8 cellular contexts compared by ENCODE assay signal in the genomic region with DNA sequence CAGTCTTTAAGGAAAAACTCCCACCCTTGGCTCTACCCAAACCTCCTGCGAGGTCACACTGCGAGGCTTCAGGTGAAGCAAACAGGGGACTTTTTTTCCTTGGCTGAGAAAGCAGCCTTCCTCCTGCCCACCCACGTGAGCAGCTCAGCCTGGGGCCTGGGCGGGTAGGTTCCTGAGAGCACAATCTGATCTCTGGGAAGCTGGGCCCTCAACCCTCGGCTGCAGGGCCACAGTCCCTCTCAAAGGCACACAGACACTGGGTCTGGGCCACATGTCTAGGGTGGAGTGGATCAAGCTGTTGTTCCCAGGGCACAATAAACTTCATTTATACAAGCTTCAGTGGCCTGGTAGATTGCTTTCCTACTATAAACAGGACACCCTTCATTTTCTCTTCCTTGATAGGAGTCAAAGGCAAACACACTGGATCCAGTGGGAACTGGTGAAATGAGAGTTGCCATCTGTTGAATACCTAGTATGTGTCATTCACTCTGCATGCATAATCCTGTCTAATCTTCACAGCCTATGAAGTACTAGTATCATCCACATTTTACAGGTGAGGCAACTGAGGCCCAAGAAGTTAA. TPM values are rescaled to one million over a fixed set of nuclear protein-coding genes. Genes with fewer than 3 reads are reported as not detected.
DNase-seq lines count a peak whose midpoint lies in the region; ATAC-seq and TF ChIP-seq lines count a peak whose summit lies in the region.

No MANE protein-coding gene starts in this region.

- DNase-seq in DND-41 (no peak), ecto neural progenitor cell (ENCODE audit: low spot score) (peak; percentile 49), neural crest cell (ENCODE audit: low read depth, low spot score) (no peak), NOMO-1 treated with DMSO at 0.1 percent for 48 hours (lab: John Stamatoyannopoulos, UW; ENCODE audit: unreplicated experiment) (no peak), HuH-7 (ENCODE audit: low spot score) (no peak)

- H3K36me3 ChIP-seq in DND-41 (ENCODE audit: insufficient read depth, low read length) (peaks cover 7% of the 10 kb centered on the region; the same call in 1 of the 2 replicates), OCI-LY1 (ENCODE audit: insufficient read depth, low read length) (peaks cover 10% of the 10 kb centered on the region)

- no peak overlapping the region for H3K9ac ChIP-seq in DND-41 (ENCODE audit: low read depth, low read length)
- H3K9ac ChIP-seq in OCI-LY1 (ENCODE audit: low read length), result peak overlapping the region; percentile 57; the same call in 1 of the 2 replicates

- H3K4me3 Mint-ChIP-seq in neural crest cell, result peak overlapping the region; percentile 22

- no peaks in the 10 kb centered on the region for H3F3A ChIP-seq in OCI-LY1 (ENCODE audit: insufficient read depth, low read length)

- H3K9me2 ChIP-seq in OCI-LY1 (ENCODE audit: low read depth, low read length), result no peaks in the 10 kb centered on the region

- peaks cover 83% of the 10 kb centered on the region for H4K20me1 ChIP-seq in DND-41 (ENCODE audit: insufficient read depth, low read length)
- no peaks in the 10 kb centered on the region for H4K20me1 ChIP-seq in OCI-LY1 (ENCODE audit: insufficient read depth, low read length)

- TF ChIP-seq CTCF in DND-41 (IDR thresholded peaks at IDR 0.05; ENCODE audit: borderline replicate concordance, extremely low read depth, low read length, poor library complexity, severe bottlenecking) (no peak), OCI-LY1 (IDR thresholded peaks at IDR 0.05; ENCODE audit: low read length) (no peak), neural crest cell (conservative IDR thresholded peaks at IDR 0.05) (no peak)

- H2AFZ ChIP-seq in DND-41 (ENCODE audit: low read depth, low read length), result no peak overlapping the region
- no peak overlapping the region for H2AFZ ChIP-seq in OCI-LY1 (ENCODE audit: low read length)

- H3K27ac Mint-ChIP-seq in neural crest cell (ENCODE audit: unreplicated experiment), result peak overlapping the region; percentile 50

- peaks cover 64% of the 10 kb centered on the region for H3K4me1 Mint-ChIP-seq in neural crest cell

- no peaks in the 10 kb centered on the region for H3K27me3 Mint-ChIP-seq in neural crest cell (ENCODE audit: low read depth)

- H3K27ac ChIP-seq in DND-41 (ENCODE audit: low read length) (peak overlapping the region; percentile 36; the same call in 1 of the 2 replicates), OCI-LY1 (ENCODE audit: low read depth, low read length, poor library complexity, severe bottlenecking) (peak overlapping the region; percentile 82)

- no peaks in the 10 kb centered on the region for H3K27me3 ChIP-seq in DND-41 (ENCODE audit: insufficient read depth, low read length, poor library complexity)
- H3K27me3 ChIP-seq in OCI-LY1 (ENCODE audit: insufficient read depth, low read length), result no peaks in the 10 kb centered on the region

- peaks cover 92% of the 10 kb centered on the region for H3K79me2 ChIP-seq in DND-41 (ENCODE audit: insufficient read depth, low read length)
- peaks cover 85% of the 10 kb centered on the region for H3K79me2 ChIP-seq in OCI-LY1 (ENCODE audit: insufficient read depth, low read length)

- no peaks in the 10 kb centered on the region for H3K9me3 Mint-ChIP-seq in neural crest cell

- H3K4me2 ChIP-seq in DND-41 (ENCODE audit: insufficient read depth, low read length) (no peak overlapping the region), OCI-LY1 (ENCODE audit: low read length) (peak overlapping the region; percentile 92)

- H3K36me3 Mint-ChIP-seq in neural crest cell (ENCODE audit: low read depth), result no peaks in the 10 kb centered on the region

- ATAC-seq in DND-41 (ENCODE audit: insufficient read depth, low read depth), result no peak
- ATAC-seq in HG03571 (IDR thresholded peaks at IDR 0.05; ENCODE audit: unreplicated experiment), result no peak
- no peak for ATAC-seq in HG03108 (IDR thresholded peaks at IDR 0.05; ENCODE audit: unreplicated experiment)

- no peaks in the 10 kb centered on the region for H3K9me3 ChIP-seq in DND-41 (ENCODE audit: insufficient read depth, low read length, severe bottlenecking)
- H3K9me3 ChIP-seq in OCI-LY1 (ENCODE audit: low read length), result no peaks in the 10 kb centered on the region

- no peak overlapping the region for H3K4me3 ChIP-seq in DND-41 (ENCODE audit: low read depth in 1 of 2, low read length in 2 of 2)
- peak overlapping the region; percentile 88 for H3K4me3 ChIP-seq in OCI-LY1 (ENCODE audit: low read depth, low read length, poor library complexity, severe bottlenecking)

- H3K4me1 ChIP-seq in DND-41 (ENCODE audit: insufficient read depth, low read length) (peaks cover 61% of the 10 kb centered on the region), OCI-LY1 (ENCODE audit: insufficient read depth, low read length, severe bottlenecking) (peaks cover 87% of the 10 kb centered on the region)

RNA-seq across cellular contexts. Expression of gene PNMA1, which starts 41.3 kb away (rescaled TPM):
- 94.4 and 97.4 TPM in 2 replicates for total RNA-seq in neural crest cell
